Comparison of ENCODE assay signal across 8 cellular contexts in genomic region chr20:19688031-19688806, GRCh38.
DNase-seq lines count a peak whose midpoint lies in the region; ATAC-seq and TF ChIP-seq lines count a peak whose summit lies in the region.

No MANE protein-coding gene starts in this region.

- no peaks in the 10 kb centered on the region for H3K36me3 Mint-ChIP-seq in activated T-cell treated with anti-CD3 and anti-CD28 coated beads, Interleukin-2, amount 50 U/mL, for 24 hours (ENCODE audit: low read depth)

- WGBS in heart right ventricle, 2 donors = 55 to 61% methylated on average over 13 of the region's 13 CpGs

- no peak overlapping the region for H3K4me3 ChIP-seq in heart right ventricle

- intact Hi-C loops in heart right ventricle (cut with DNase I) = loop anchor here in 1 of 10 donors (2.0 kb wide), 1 partner anchor 199 kb away; no protein-coding TSS in a partner anchor

- H3K4me3 Mint-ChIP-seq in activated T-cell treated with anti-CD3 and anti-CD28 coated beads, Interleukin-2, amount 50 U/mL, for 24 hours = no peak overlapping the region

- H3K27me3 ChIP-seq in heart right ventricle = no peaks in the 10 kb centered on the region

- H3K4me1 ChIP-seq in heart right ventricle = peaks cover 0 to 35% (median 8%) of the 10 kb centered on the region in 9 donors

- H3K9me3 ChIP-seq in heart right ventricle = no peaks in the 10 kb centered on the region

- H3K27ac ChIP-seq in heart right ventricle = peak overlapping the region in 2 of 10 donors; percentile 17 to 24

- no peaks in the 10 kb centered on the region for H3K9me3 Mint-ChIP-seq in activated T-cell treated with anti-CD3 and anti-CD28 coated beads, Interleukin-2, amount 50 U/mL, for 24 hours

- no peaks in the 10 kb centered on the region for H3K36me3 ChIP-seq in heart right ventricle

- H3K27me3 Mint-ChIP-seq in activated T-cell treated with anti-CD3 and anti-CD28 coated beads, Interleukin-2, amount 50 U/mL, for 24 hours = peaks cover 29% of the 10 kb centered on the region

- ATAC-seq in heart right ventricle = peak; percentile 82 to 93 (median 84)
- ATAC-seq in HG02571 (IDR thresholded peaks at IDR 0.05; ENCODE audit: unreplicated experiment) = no peak

- DNase-seq in COLO668 (lab: John Stamatoyannopoulos, UW; ENCODE audit: unreplicated experiment) (peak; percentile 50), HuH-7 (ENCODE audit: low spot score) (peak; percentile 78), amniotic epithelial cell (ENCODE audit: low read depth) (peak; percentile 90), heart right ventricle (peak; percentile 74 to 76), retina (peak; percentile 46)
- DNase-seq in activated T-cell treated with anti-CD3 and anti-CD28 coated beads, Interleukin-2, amount 50 U/mL, for 24 hours = no peak
- DNase-seq in activated CD8-positive, alpha-beta memory T cell treated with anti-CD3 and anti-CD28 coated beads, Interleukin-2, amount 50 U/mL, for 48 hours = no peak

- H3K27ac Mint-ChIP-seq in activated T-cell treated with anti-CD3 and anti-CD28 coated beads, Interleukin-2, amount 50 U/mL, for 24 hours = no peak overlapping the region

- peak; percentile 46 to 76 (median 67) for TF ChIP-seq CTCF in heart right ventricle (IDR thresholded peaks at IDR 0.05)

- peaks cover 6% of the 10 kb centered on the region for H3K4me1 Mint-ChIP-seq in activated T-cell treated with anti-CD3 and anti-CD28 coated beads, Interleukin-2, amount 50 U/mL, for 24 hours (ENCODE audit: low read depth)

Comparison
In these comparisons a context has a peak if more than half of its experiments do, and no peak if none do; other contexts are left out.
1. DNase-seq: peak in COLO668 (single experiment), HuH-7 (single experiment), amniotic epithelial cell (single experiment), heart right ventricle (2 of 2) and retina (single experiment); none in activated T-cell treated with anti-CD3 and anti-CD28 coated beads, Interleukin-2, amount 50 U/mL, for 24 hours (single experiment) and activated CD8-positive, alpha-beta memory T cell treated with anti-CD3 and anti-CD28 coated beads, Interleukin-2, amount 50 U/mL, for 48 hours (single experiment).